23 cellular contexts compared by ENCODE assay signal in genomic region chr6:136059308-136059707, GRCh38.
A peak's percentile ranks its signal among the peaks of the same experiment; 100 is the strongest.
DNase-seq lines count a peak whose midpoint lies in the region; ATAC-seq and TF ChIP-seq lines count a peak whose summit lies in the region.
"Had no signal": no experiment of that assay in that cellular context is flagged by ENCODE, and none has a peak within 500 bp of the region (broad histone marks: within the 10 kb centered on the region; RNA-seq: fewer than 3 reads in every experiment).

No MANE protein-coding gene starts in this region.

- no peak overlapping the region for H3K4me3 Mint-ChIP-seq in natural killer cell
- H3K4me3 Mint-ChIP-seq: activated CD4-positive, alpha-beta T cell treated with anti-CD3 and anti-CD28 coated beads, Interleukin-2, amount 10 ng/mL, durations not matched to agents 7 days and 5 days; activated naive CD8-positive, alpha-beta T cell treated with anti-CD3 and anti-CD28 coated beads, Interleukin-2, amount 50 U/mL, for 24 hours; IgD-negative memory B cell; nephron progenitor cell had no signal

- H3K4me1 Mint-ChIP-seq in natural killer cell = no peaks in the 10 kb centered on the region
- H3K4me1 Mint-ChIP-seq: activated CD4-positive, alpha-beta T cell treated with anti-CD3 and anti-CD28 coated beads, Interleukin-2, amount 10 ng/mL, durations not matched to agents 7 days and 5 days; activated naive CD8-positive, alpha-beta T cell treated with anti-CD3 and anti-CD28 coated beads, Interleukin-2, amount 50 U/mL, for 24 hours; IgD-negative memory B cell had no signal

- intact Hi-C loops in heart right ventricle (cut with DNase I) (no loop called here), cardiac septum (cut with DNase I) (no loop called here), left ventricle myocardium inferior (cut with micrococcal nuclease) (no loop called here), natural killer cell (cut with micrococcal nuclease) (no loop called here)

- ATAC-seq in heart right ventricle (peak in 4 of 8 donors; percentile 40 to 58 (median 50)), natural killer cell (no peak), HG02852 (IDR thresholded peaks at IDR 0.05; ENCODE audit: unreplicated experiment) (no peak)
- ATAC-seq: A549; activated naive CD8-positive, alpha-beta T cell treated with anti-CD3 and anti-CD28 coated beads, Interleukin-2, amount 50 U/mL, for 24 hours; GM12878 had no signal

- H3K36me3 Mint-ChIP-seq in natural killer cell = no peaks in the 10 kb centered on the region
- H3K36me3 Mint-ChIP-seq: IgD-negative memory B cell had no signal

- peaks cover 3 to 27% of the 10 kb centered on the region in 2 donors for H3K27me3 Mint-ChIP-seq in natural killer cell (ENCODE audit: low read depth in 2 of 2)
- H3K27me3 Mint-ChIP-seq: activated CD4-positive, alpha-beta T cell treated with anti-CD3 and anti-CD28 coated beads, Interleukin-2, amount 10 ng/mL, durations not matched to agents 7 days and 5 days; IgD-negative memory B cell had no signal

- H3K9me3 Mint-ChIP-seq in natural killer cell = no peaks in the 10 kb centered on the region
- H3K9me3 Mint-ChIP-seq: activated naive CD8-positive, alpha-beta T cell treated with anti-CD3 and anti-CD28 coated beads, Interleukin-2, amount 50 U/mL, for 24 hours; nephron progenitor cell had no signal

- DNase-seq in heart right ventricle = peak; percentile 27 to 33
- no peak for DNase-seq in cardiac septum (ENCODE audit: low spot score)
- DNase-seq in left ventricle myocardium inferior = peak; percentile 39
- peak; percentile 53 for DNase-seq in pons (ENCODE audit: low spot score)
- no peak for DNase-seq in natural killer cell
- no peak for DNase-seq in NCI-H1105 treated with DMSO at 0.1 percent for 48 hours (lab: John Stamatoyannopoulos, UW)
- DNase-seq in activated T-cell treated with anti-CD3 and anti-CD28 coated beads, Interleukin-2, amount 50 U/mL, for 1 hour = no peak
- DNase-seq: activated CD4-positive, alpha-beta T cell treated with anti-CD3 and anti-CD28 coated beads, Interleukin-2, amount 10 ng/mL, durations not matched to agents 7 days and 5 days; activated naive CD8-positive, alpha-beta T cell treated with anti-CD3 and anti-CD28 coated beads, Interleukin-2, amount 50 U/mL, for 24 hours; foreskin melanocyte; NCI-H1694 treated with DMSO at 0.1 percent for 48 hours; NCI-H226; nephron progenitor cell; psoas muscle; T-helper 2 cell had no signal

- H3K4me1 ChIP-seq in heart right ventricle (peaks cover 4 to 71% (median 33%) of the 10 kb centered on the region in 9 donors), left ventricle myocardium inferior (peaks cover 82% of the 10 kb centered on the region)
- H3K4me1 ChIP-seq: BLaER1 treated with 17β-estradiol and CSF1 and Interleukin-3, amounts not matched to agents 10 nM and 100 nM; SJSA1 had no signal

- no peak overlapping the region for H3K27ac Mint-ChIP-seq in natural killer cell
- H3K27ac Mint-ChIP-seq: activated CD4-positive, alpha-beta T cell treated with anti-CD3 and anti-CD28 coated beads, Interleukin-2, amount 10 ng/mL, durations not matched to agents 7 days and 5 days; activated naive CD8-positive, alpha-beta T cell treated with anti-CD3 and anti-CD28 coated beads, Interleukin-2, amount 50 U/mL, for 24 hours; nephron progenitor cell had no signal

- H3K36me3 ChIP-seq in heart right ventricle = no peaks in the 10 kb centered on the region
- H3K36me3 ChIP-seq in left ventricle myocardium inferior = no peaks in the 10 kb centered on the region
- H3K36me3 ChIP-seq: BLaER1 treated with 17β-estradiol and CSF1 and Interleukin-3, amounts not matched to agents 10 nM and 100 nM; SJSA1 had no signal

- H3K27ac ChIP-seq in heart right ventricle = peak overlapping the region in 6 of 10 donors; percentile 18 to 53 (median 22)
- peak overlapping the region; percentile 60 for H3K27ac ChIP-seq in left ventricle myocardium inferior (replicated peaks)
- H3K27ac ChIP-seq: A549; BLaER1 treated with 17β-estradiol and CSF1 and Interleukin-3, amounts not matched to agents 10 nM and 100 nM; epithelial cell of prostate; HL-60; psoas muscle; SJSA1 had no signal

- TF ChIP-seq CTCF in heart right ventricle (IDR thresholded peaks at IDR 0.05) (no peak), left ventricle myocardium inferior (IDR thresholded peaks at IDR 0.05; ENCODE audit: borderline replicate concordance) (no peak), natural killer cell (IDR thresholded peaks at IDR 0.05) (no peak)

- H3K4me3 ChIP-seq in heart right ventricle (no peak overlapping the region), left ventricle myocardium inferior (peak overlapping the region; percentile 2)
- H3K4me3 ChIP-seq: A549; BLaER1 treated with 17β-estradiol and CSF1 and Interleukin-3, amounts not matched to agents 10 nM and 100 nM; GM12878; psoas muscle; SJSA1 had no signal

- no peaks in the 10 kb centered on the region for H3K27me3 ChIP-seq in heart right ventricle
- no peaks in the 10 kb centered on the region for H3K27me3 ChIP-seq in left ventricle myocardium inferior (ENCODE audit: low read depth)
- H3K27me3 ChIP-seq: BLaER1 treated with 17β-estradiol and CSF1 and Interleukin-3, amounts not matched to agents 10 nM and 100 nM; SJSA1 had no signal

- WGBS in heart right ventricle, 2 donors = 11 to 19% methylated on average over 6 of the region's 6 CpGs

- H3K9me3 ChIP-seq in heart right ventricle (no peaks in the 10 kb centered on the region), left ventricle myocardium inferior (replicated peaks) (no peaks in the 10 kb centered on the region)
- H3K9me3 ChIP-seq: A549; BLaER1 treated with 17β-estradiol and CSF1 and Interleukin-3, amounts not matched to agents 10 nM and 100 nM; psoas muscle; SJSA1 had no signal

Comparison
In these comparisons a context has a peak if more than half of its experiments do, and no peak if none do; other contexts are left out.
1. DNase-seq: peak in heart right ventricle (2 of 2), left ventricle myocardium inferior (single experiment) and pons (single experiment); none in cardiac septum (single experiment), natural killer cell (single experiment), NCI-H1105 treated with DMSO at 0.1 percent for 48 hours (single experiment) and activated T-cell treated with anti-CD3 and anti-CD28 coated beads, Interleukin-2, amount 50 U/mL, for 1 hour (single experiment).